2 cellular contexts compared by ENCODE assay signal in the genomic region with DNA sequence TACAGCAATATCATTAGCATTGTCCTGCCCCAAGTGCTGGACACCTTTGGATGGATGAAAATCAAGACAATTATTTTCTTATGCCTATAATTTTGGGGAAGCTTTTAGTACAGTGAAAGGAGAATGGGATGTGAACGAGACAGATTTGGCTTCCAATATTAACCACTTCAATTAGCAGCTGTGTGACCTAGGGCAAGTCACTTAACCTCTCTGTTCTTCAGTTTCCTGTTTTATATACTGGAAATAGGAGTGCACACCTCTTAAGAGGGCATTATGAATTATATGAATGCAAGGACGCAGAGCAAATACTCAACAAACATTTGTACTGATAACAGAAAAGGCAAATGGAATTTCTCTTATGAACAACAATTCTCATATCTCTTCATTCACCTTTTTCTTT.
A peak's percentile ranks its signal among the peaks of the same experiment; 100 is the strongest.
TF ChIP-seq lines count a peak whose summit lies in the region.

No MANE protein-coding gene starts in this region.

TF ChIP-seq in H1, 55 proteins besides CTCF, POLR2A, EP300 and RAD21 (continued from another document):
- TF ChIP-seq, protein P1, sequence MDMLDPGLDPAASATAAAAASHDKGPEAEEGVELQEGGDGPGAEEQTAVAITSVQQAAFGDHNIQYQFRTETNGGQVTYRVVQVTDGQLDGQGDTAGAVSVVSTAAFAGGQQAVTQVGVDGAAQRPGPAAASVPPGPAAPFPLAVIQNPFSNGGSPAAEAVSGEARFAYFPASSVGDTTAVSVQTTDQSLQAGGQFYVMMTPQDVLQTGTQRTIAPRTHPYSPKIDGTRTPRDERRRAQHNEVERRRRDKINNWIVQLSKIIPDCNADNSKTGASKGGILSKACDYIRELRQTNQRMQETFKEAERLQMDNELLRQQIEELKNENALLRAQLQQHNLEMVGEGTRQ (IDR thresholded peaks at IDR 0.05; ENCODE audit: low read length), result no peak
- TF ChIP-seq NRF1 (IDR thresholded peaks at IDR 0.05; ENCODE audit: low read depth, low read length) (no peak), TAF7 (optimal IDR thresholded peaks at IDR 0.05; ENCODE audit: borderline replicate concordance, low read depth, low read length) (no peak), KDM5A (IDR thresholded peaks at IDR 0.05; ENCODE audit: low read length) (no peak), KDM1A (IDR thresholded peaks at IDR 0.05; ENCODE audit: borderline replicate concordance, low read length) (peak; percentile 44; the same call in 1 of the 2 replicates), BCL11A (IDR thresholded peaks at IDR 0.05; ENCODE audit: low read depth in 2 of 2, low read length in 2 of 2) (no peak)
- TF ChIP-seq, protein P2, sequence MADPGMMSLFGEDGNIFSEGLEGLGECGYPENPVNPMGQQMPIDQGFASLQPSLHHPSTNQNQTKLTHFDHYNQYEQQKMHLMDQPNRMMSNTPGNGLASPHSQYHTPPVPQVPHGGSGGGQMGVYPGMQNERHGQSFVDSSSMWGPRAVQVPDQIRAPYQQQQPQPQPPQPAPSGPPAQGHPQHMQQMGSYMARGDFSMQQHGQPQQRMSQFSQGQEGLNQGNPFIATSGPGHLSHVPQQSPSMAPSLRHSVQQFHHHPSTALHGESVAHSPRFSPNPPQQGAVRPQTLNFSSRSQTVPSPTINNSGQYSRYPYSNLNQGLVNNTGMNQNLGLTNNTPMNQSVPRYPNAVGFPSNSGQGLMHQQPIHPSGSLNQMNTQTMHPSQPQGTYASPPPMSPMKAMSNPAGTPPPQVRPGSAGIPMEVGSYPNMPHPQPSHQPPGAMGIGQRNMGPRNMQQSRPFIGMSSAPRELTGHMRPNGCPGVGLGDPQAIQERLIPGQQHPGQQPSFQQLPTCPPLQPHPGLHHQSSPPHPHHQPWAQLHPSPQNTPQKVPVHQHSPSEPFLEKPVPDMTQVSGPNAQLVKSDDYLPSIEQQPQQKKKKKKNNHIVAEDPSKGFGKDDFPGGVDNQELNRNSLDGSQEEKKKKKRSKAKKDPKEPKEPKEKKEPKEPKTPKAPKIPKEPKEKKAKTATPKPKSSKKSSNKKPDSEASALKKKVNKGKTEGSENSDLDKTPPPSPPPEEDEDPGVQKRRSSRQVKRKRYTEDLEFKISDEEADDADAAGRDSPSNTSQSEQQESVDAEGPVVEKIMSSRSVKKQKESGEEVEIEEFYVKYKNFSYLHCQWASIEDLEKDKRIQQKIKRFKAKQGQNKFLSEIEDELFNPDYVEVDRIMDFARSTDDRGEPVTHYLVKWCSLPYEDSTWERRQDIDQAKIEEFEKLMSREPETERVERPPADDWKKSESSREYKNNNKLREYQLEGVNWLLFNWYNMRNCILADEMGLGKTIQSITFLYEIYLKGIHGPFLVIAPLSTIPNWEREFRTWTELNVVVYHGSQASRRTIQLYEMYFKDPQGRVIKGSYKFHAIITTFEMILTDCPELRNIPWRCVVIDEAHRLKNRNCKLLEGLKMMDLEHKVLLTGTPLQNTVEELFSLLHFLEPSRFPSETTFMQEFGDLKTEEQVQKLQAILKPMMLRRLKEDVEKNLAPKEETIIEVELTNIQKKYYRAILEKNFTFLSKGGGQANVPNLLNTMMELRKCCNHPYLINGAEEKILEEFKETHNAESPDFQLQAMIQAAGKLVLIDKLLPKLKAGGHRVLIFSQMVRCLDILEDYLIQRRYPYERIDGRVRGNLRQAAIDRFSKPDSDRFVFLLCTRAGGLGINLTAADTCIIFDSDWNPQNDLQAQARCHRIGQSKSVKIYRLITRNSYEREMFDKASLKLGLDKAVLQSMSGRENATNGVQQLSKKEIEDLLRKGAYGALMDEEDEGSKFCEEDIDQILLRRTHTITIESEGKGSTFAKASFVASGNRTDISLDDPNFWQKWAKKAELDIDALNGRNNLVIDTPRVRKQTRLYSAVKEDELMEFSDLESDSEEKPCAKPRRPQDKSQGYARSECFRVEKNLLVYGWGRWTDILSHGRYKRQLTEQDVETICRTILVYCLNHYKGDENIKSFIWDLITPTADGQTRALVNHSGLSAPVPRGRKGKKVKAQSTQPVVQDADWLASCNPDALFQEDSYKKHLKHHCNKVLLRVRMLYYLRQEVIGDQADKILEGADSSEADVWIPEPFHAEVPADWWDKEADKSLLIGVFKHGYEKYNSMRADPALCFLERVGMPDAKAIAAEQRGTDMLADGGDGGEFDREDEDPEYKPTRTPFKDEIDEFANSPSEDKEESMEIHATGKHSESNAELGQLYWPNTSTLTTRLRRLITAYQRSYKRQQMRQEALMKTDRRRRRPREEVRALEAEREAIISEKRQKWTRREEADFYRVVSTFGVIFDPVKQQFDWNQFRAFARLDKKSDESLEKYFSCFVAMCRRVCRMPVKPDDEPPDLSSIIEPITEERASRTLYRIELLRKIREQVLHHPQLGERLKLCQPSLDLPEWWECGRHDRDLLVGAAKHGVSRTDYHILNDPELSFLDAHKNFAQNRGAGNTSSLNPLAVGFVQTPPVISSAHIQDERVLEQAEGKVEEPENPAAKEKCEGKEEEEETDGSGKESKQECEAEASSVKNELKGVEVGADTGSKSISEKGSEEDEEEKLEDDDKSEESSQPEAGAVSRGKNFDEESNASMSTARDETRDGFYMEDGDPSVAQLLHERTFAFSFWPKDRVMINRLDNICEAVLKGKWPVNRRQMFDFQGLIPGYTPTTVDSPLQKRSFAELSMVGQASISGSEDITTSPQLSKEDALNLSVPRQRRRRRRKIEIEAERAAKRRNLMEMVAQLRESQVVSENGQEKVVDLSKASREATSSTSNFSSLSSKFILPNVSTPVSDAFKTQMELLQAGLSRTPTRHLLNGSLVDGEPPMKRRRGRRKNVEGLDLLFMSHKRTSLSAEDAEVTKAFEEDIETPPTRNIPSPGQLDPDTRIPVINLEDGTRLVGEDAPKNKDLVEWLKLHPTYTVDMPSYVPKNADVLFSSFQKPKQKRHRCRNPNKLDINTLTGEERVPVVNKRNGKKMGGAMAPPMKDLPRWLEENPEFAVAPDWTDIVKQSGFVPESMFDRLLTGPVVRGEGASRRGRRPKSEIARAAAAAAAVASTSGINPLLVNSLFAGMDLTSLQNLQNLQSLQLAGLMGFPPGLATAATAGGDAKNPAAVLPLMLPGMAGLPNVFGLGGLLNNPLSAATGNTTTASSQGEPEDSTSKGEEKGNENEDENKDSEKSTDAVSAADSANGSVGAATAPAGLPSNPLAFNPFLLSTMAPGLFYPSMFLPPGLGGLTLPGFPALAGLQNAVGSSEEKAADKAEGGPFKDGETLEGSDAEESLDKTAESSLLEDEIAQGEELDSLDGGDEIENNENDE (IDR thresholded peaks at IDR 0.05; ENCODE audit: insufficient replicate concordance, low read length), result no peak

TF ChIP-seq in liver, 16 proteins besides CTCF, POLR2A, EP300 and RAD21 (continued from another document):
- TF ChIP-seq, protein P3, sequence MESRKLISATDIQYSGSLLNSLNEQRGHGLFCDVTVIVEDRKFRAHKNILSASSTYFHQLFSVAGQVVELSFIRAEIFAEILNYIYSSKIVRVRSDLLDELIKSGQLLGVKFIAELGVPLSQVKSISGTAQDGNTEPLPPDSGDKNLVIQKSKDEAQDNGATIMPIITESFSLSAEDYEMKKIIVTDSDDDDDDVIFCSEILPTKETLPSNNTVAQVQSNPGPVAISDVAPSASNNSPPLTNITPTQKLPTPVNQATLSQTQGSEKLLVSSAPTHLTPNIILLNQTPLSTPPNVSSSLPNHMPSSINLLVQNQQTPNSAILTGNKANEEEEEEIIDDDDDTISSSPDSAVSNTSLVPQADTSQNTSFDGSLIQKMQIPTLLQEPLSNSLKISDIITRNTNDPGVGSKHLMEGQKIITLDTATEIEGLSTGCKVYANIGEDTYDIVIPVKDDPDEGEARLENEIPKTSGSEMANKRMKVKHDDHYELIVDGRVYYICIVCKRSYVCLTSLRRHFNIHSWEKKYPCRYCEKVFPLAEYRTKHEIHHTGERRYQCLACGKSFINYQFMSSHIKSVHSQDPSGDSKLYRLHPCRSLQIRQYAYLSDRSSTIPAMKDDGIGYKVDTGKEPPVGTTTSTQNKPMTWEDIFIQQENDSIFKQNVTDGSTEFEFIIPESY (IDR thresholded peaks at IDR 0.05), result no peak
- TF ChIP-seq SP1 (IDR thresholded peaks at IDR 0.05) (no peak), TAF1 (conservative IDR thresholded peaks at IDR 0.05) (no peak), NR2F2 (IDR thresholded peaks at IDR 0.05) (no peak), RXRA (IDR thresholded peaks at IDR 0.05) (no peak), YY1 (IDR thresholded peaks at IDR 0.05) (no peak), EGR1 (IDR thresholded peaks at IDR 0.05; ENCODE audit: low read depth in 2 of 2) (no peak), FOXA1 (IDR thresholded peaks at IDR 0.05) (no peak), JUND (IDR thresholded peaks at IDR 0.05) (no peak), HNF4G (IDR thresholded peaks at IDR 0.05) (no peak)
- TF ChIP-seq, protein P4, sequence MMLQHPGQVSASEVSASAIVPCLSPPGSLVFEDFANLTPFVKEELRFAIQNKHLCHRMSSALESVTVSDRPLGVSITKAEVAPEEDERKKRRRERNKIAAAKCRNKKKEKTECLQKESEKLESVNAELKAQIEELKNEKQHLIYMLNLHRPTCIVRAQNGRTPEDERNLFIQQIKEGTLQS (IDR thresholded peaks at IDR 0.05), result no peak
- TF ChIP-seq, protein P5, sequence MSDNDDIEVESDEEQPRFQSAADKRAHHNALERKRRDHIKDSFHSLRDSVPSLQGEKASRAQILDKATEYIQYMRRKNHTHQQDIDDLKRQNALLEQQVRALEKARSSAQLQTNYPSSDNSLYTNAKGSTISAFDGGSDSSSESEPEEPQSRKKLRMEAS (IDR thresholded peaks at IDR 0.05), result no peak
- TF ChIP-seq, protein P6, sequence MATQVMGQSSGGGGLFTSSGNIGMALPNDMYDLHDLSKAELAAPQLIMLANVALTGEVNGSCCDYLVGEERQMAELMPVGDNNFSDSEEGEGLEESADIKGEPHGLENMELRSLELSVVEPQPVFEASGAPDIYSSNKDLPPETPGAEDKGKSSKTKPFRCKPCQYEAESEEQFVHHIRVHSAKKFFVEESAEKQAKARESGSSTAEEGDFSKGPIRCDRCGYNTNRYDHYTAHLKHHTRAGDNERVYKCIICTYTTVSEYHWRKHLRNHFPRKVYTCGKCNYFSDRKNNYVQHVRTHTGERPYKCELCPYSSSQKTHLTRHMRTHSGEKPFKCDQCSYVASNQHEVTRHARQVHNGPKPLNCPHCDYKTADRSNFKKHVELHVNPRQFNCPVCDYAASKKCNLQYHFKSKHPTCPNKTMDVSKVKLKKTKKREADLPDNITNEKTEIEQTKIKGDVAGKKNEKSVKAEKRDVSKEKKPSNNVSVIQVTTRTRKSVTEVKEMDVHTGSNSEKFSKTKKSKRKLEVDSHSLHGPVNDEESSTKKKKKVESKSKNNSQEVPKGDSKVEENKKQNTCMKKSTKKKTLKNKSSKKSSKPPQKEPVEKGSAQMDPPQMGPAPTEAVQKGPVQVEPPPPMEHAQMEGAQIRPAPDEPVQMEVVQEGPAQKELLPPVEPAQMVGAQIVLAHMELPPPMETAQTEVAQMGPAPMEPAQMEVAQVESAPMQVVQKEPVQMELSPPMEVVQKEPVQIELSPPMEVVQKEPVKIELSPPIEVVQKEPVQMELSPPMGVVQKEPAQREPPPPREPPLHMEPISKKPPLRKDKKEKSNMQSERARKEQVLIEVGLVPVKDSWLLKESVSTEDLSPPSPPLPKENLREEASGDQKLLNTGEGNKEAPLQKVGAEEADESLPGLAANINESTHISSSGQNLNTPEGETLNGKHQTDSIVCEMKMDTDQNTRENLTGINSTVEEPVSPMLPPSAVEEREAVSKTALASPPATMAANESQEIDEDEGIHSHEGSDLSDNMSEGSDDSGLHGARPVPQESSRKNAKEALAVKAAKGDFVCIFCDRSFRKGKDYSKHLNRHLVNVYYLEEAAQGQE (IDR thresholded peaks at IDR 0.05), result no peak
